ENCODE assay signal across 38 cellular contexts in genomic region chr12:42278116-42278485, GRCh38.
"Had no signal": no experiment of that assay in that cellular context is flagged by ENCODE, and none has a peak within 500 bp of the region (broad histone marks: within the 10 kb centered on the region; RNA-seq: fewer than 3 reads in every experiment).

No MANE protein-coding gene starts in this region.

- H3K4me3 Mint-ChIP-seq: activated B cell treated with CpG ODN at 0.5 μM for 24 hours; activated CD4-positive, alpha-beta memory T cell treated with anti-CD3 and anti-CD28 coated beads, Interleukin-2, amount 10 ng/mL, durations not matched to agents 7 days and 5 days; activated CD4-positive, alpha-beta T cell treated with anti-CD3 and anti-CD28 coated beads, Interleukin-2, amount 10 ng/mL, durations not matched to agents 24 days and 14 days; activated CD8-positive, alpha-beta memory T cell treated with anti-CD3 and anti-CD28 coated beads, Interleukin-2, amount 10 ng/mL, durations not matched to agents 7 days and 5 days; activated CD8-positive, alpha-beta T cell treated with anti-CD3 and anti-CD28 coated beads, Interleukin-2, amount 10 ng/mL, durations not matched to agents 7 days and 5 days; activated naive CD4-positive, alpha-beta T cell treated with anti-CD3 and anti-CD28 coated beads, Interleukin-2, amount 10 ng/mL, durations not matched to agents 7 days and 5 days; activated naive CD4-positive, alpha-beta T cell treated with anti-CD3 and anti-CD28 coated beads, Interleukin-2, amount 50 U/mL, for 24 hours; activated naive CD8-positive, alpha-beta T cell; activated naive CD8-positive, alpha-beta T cell treated with anti-CD3 and anti-CD28 coated beads, Interleukin-2, amount 10 ng/mL, durations not matched to agents 7 days and 5 days; activated naive CD8-positive, alpha-beta T cell treated with anti-CD3 and anti-CD28 coated beads, Interleukin-2, amount 50 U/mL, for 24 hours; activated T-cell treated with anti-CD3 and anti-CD28 coated beads, Interleukin-2, amount 50 U/mL, for 24 hours; brain; central memory CD8-positive, alpha-beta T cell; T-helper 1 cell treated with Interleukin-12 subunit alpha and Interleukin-12 subunit beta and Interleukin-4 antibody, amounts not matched to agents 30 μg/mL and 1 μg/mL, for 36 hours; T-helper 2 cell treated with Interferon-gamma antibody and Interleukin-4, amounts not matched to agents 5 μg/mL and 100 μg/mL, for 36 hours had no signal

- H3K36me3 ChIP-seq: ascending aorta, cardiac muscle cell had no signal

- H3K36me3 Mint-ChIP-seq: activated CD8-positive, alpha-beta memory T cell treated with anti-CD3 and anti-CD28 coated beads, Interleukin-2, amount 10 ng/mL, durations not matched to agents 7 days and 5 days; activated naive CD4-positive, alpha-beta T cell treated with anti-CD3 and anti-CD28 coated beads, Interleukin-2, amount 10 ng/mL, durations not matched to agents 7 days and 5 days; activated naive CD4-positive, alpha-beta T cell treated with anti-CD3 and anti-CD28 coated beads, Interleukin-2, amount 50 U/mL, for 24 hours; activated naive CD8-positive, alpha-beta T cell treated with anti-CD3 and anti-CD28 coated beads, Interleukin-2, amount 10 ng/mL, durations not matched to agents 7 days and 5 days; brain had no signal

- H3K9me3 Mint-ChIP-seq: activated B cell treated with CpG ODN at 0.5 μM for 24 hours; activated naive CD4-positive, alpha-beta T cell treated with anti-CD3 and anti-CD28 coated beads, Interleukin-2, amount 10 ng/mL, durations not matched to agents 7 days and 5 days; activated naive CD4-positive, alpha-beta T cell treated with anti-CD3 and anti-CD28 coated beads, Interleukin-2, amount 50 U/mL, for 24 hours; activated naive CD8-positive, alpha-beta T cell treated with anti-CD3 and anti-CD28 coated beads, Interleukin-2, amount 50 U/mL, for 24 hours; activated T-cell treated with anti-CD3 and anti-CD28 coated beads, Interleukin-2, amount 50 U/mL, for 24 hours; activated T-helper 2 cell treated with anti-CD3 and anti-CD28 coated beads, Interferon-gamma antibody, Interleukin-2, Interleukin-4, amounts not matched to agents 10 μg/mL and 5 μg/mL and 100 μg/mL, durations not matched to agents 14 hours and 24 hours and 36 hours; central memory CD8-positive, alpha-beta T cell; T-helper 1 cell treated with Interleukin-12 subunit alpha and Interleukin-12 subunit beta and Interleukin-4 antibody, amounts not matched to agents 30 μg/mL and 1 μg/mL, for 36 hours; T-helper 2 cell treated with Interferon-gamma antibody and Interleukin-4, amounts not matched to agents 5 μg/mL and 100 μg/mL, for 36 hours had no signal

- H3K4me3 ChIP-seq: ascending aorta, cardiac muscle cell had no signal

- H3K27me3 Mint-ChIP-seq: activated B cell treated with CpG ODN at 0.5 μM for 24 hours; activated naive CD8-positive, alpha-beta T cell; brain had no signal

- H3K9me3 ChIP-seq: ascending aorta had no signal

- FAIRE-seq: bronchial epithelial cell, TTC549 had no signal

- H3K4me1 Mint-ChIP-seq: activated B cell treated with CpG ODN at 0.5 μM for 24 hours; activated CD4-positive, alpha-beta memory T cell treated with anti-CD3 and anti-CD28 coated beads, Interleukin-2, amount 10 ng/mL, durations not matched to agents 7 days and 5 days; activated CD4-positive, alpha-beta T cell treated with anti-CD3 and anti-CD28 coated beads, Interleukin-2, amount 10 ng/mL, durations not matched to agents 24 days and 14 days; activated CD8-positive, alpha-beta memory T cell treated with anti-CD3 and anti-CD28 coated beads, Interleukin-2, amount 10 ng/mL, durations not matched to agents 7 days and 5 days; activated naive CD4-positive, alpha-beta T cell treated with anti-CD3 and anti-CD28 coated beads, Interleukin-2, amount 10 ng/mL, durations not matched to agents 7 days and 5 days; activated naive CD4-positive, alpha-beta T cell treated with anti-CD3 and anti-CD28 coated beads, Interleukin-2, amount 50 U/mL, for 24 hours; activated naive CD8-positive, alpha-beta T cell treated with anti-CD3 and anti-CD28 coated beads, Interleukin-2, amount 10 ng/mL, durations not matched to agents 7 days and 5 days; activated naive CD8-positive, alpha-beta T cell treated with anti-CD3 and anti-CD28 coated beads, Interleukin-2, amount 50 U/mL, for 24 hours; central memory CD8-positive, alpha-beta T cell had no signal

- H3K27me3 ChIP-seq: ascending aorta, cardiac muscle cell had no signal

- H3K27ac Mint-ChIP-seq: activated B cell treated with CpG ODN at 0.5 μM for 24 hours; activated CD4-positive, alpha-beta memory T cell treated with anti-CD3 and anti-CD28 coated beads, Interleukin-2, amount 10 ng/mL, durations not matched to agents 7 days and 5 days; activated CD4-positive, alpha-beta T cell treated with anti-CD3 and anti-CD28 coated beads, Interleukin-2, amount 10 ng/mL, durations not matched to agents 24 days and 14 days; activated CD8-positive, alpha-beta memory T cell treated with anti-CD3 and anti-CD28 coated beads, Interleukin-2, amount 10 ng/mL, durations not matched to agents 7 days and 5 days; activated CD8-positive, alpha-beta T cell treated with anti-CD3 and anti-CD28 coated beads, Interleukin-2, amount 10 ng/mL, durations not matched to agents 7 days and 5 days; activated naive CD4-positive, alpha-beta T cell treated with anti-CD3 and anti-CD28 coated beads, Interleukin-2, amount 10 ng/mL, durations not matched to agents 7 days and 5 days; activated naive CD4-positive, alpha-beta T cell treated with anti-CD3 and anti-CD28 coated beads, Interleukin-2, amount 50 U/mL, for 24 hours; activated naive CD8-positive, alpha-beta T cell; activated naive CD8-positive, alpha-beta T cell treated with anti-CD3 and anti-CD28 coated beads, Interleukin-2, amount 10 ng/mL, durations not matched to agents 7 days and 5 days; activated naive CD8-positive, alpha-beta T cell treated with anti-CD3 and anti-CD28 coated beads, Interleukin-2, amount 50 U/mL, for 24 hours; activated T-cell treated with anti-CD3 and anti-CD28 coated beads, Interleukin-2, amount 50 U/mL, for 24 hours; activated T-helper 2 cell treated with anti-CD3 and anti-CD28 coated beads, Interferon-gamma antibody, Interleukin-2, Interleukin-4, amounts not matched to agents 10 μg/mL and 5 μg/mL and 100 μg/mL, durations not matched to agents 14 hours and 24 hours and 36 hours; brain; T-helper 1 cell treated with Interleukin-12 subunit alpha and Interleukin-12 subunit beta and Interleukin-4 antibody, amounts not matched to agents 30 μg/mL and 1 μg/mL, for 36 hours; T-helper 2 cell treated with Interferon-gamma antibody and Interleukin-4, amounts not matched to agents 5 μg/mL and 100 μg/mL, for 36 hours had no signal

- H3K27ac ChIP-seq: ascending aorta, cardiac muscle cell, VCaP had no signal

- H3K4me1 ChIP-seq: ascending aorta had no signal

- DNase-seq: activated B cell treated with CpG ODN at 0.5 μM for 24 hours; activated CD4-positive, alpha-beta memory T cell treated with anti-CD3 and anti-CD28 coated beads, Interleukin-2, amount 10 ng/mL, durations not matched to agents 7 days and 5 days; activated CD4-positive, alpha-beta T cell treated with anti-CD3 and anti-CD28 coated beads for 4 hours; activated CD4-positive, alpha-beta T cell treated with anti-CD3 and anti-CD28 coated beads, Interleukin-2, amount 10 ng/mL, durations not matched to agents 24 days and 14 days; activated CD4-positive, alpha-beta T cell treated with anti-CD3 and anti-CD28 coated beads, Interleukin-2, amount 50 U/mL, for 1 hour; activated CD4-positive, alpha-beta T cell treated with anti-CD3 and anti-CD28 coated beads, Interleukin-2, amount 50 U/mL, for 4 hours; activated CD4-positive, CD25-positive, alpha-beta regulatory T cell treated with anti-CD3 and anti-CD28 coated beads, Interleukin-2, amount 50 U/mL, for 72 hours; activated CD8-positive, alpha-beta memory T cell treated with anti-CD3 and anti-CD28 coated beads for 24 hours; activated CD8-positive, alpha-beta memory T cell treated with anti-CD3 and anti-CD28 coated beads, Interleukin-2, amount 10 ng/mL, durations not matched to agents 7 days and 5 days; activated CD8-positive, alpha-beta memory T cell treated with anti-CD3 and anti-CD28 coated beads, Interleukin-2, amount 50 U/mL, for 48 hours; activated CD8-positive, alpha-beta T cell treated with anti-CD3 and anti-CD28 coated beads, Interleukin-2, amount 10 ng/mL, durations not matched to agents 7 days and 5 days; activated effector memory CD4-positive, alpha-beta T cell treated with Interleukin-2 at 50 U/mL for 16 hours; activated gamma-delta T cell; activated naive CD4-positive, alpha-beta T cell treated with anti-CD3 and anti-CD28 coated beads, Interleukin-2, amount 10 ng/mL, durations not matched to agents 7 days and 5 days; activated naive CD4-positive, alpha-beta T cell treated with Interleukin-2 at 50 U/mL for 16 hours; activated naive CD8-positive, alpha-beta T cell treated with anti-CD3 and anti-CD28 coated beads, Interleukin-2, amount 10 ng/mL, durations not matched to agents 7 days and 5 days; activated naive CD8-positive, alpha-beta T cell treated with anti-CD3 and anti-CD28 coated beads, Interleukin-2, amount 50 U/mL, for 24 hours; activated T-cell treated with anti-CD3 and anti-CD28 coated beads, Interleukin-2, amount 50 U/mL, for 24 hours; activated T-cell treated with anti-CD3 and anti-CD28 coated beads, Interleukin-2, amount 50 U/mL, for 48 hours; amygdala; anterior cingulate cortex; caudate nucleus; cerebellar nuclear complex; T-helper 1 cell; T-helper 2 cell; T-helper 9 cell had no signal
